ENCODE assay signal across 8 cellular contexts in the genomic region with DNA sequence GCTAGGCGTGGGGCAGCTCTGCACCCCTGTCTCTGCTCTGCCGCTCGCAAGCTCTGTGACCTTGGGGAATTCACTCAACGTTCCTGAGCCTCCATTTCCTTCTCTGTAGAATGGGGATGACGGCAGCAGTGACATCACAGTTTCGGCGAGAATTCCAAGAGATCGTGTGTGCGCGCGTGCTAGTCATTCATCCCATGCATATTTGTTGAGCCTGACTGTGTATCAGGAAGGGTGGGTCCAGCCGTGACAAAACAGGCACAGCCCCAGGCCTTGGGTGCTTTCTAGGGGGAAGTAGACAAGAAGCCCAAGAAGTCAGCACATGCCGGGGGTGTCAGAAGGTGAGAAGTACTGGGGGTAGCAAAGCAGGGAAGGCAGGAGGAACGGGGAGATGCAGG.
A peak's percentile ranks its signal among the peaks of the same experiment; 100 is the strongest.
DNase-seq lines count a peak whose midpoint lies in the region; ATAC-seq and TF ChIP-seq lines count a peak whose summit lies in the region.

No MANE protein-coding gene starts in this region.

- CTCF ChIA-PET in activated CD4-positive, alpha-beta T cell treated with anti-CD3 and anti-CD28 coated beads, Interleukin-2, amount 10 ng/mL, durations not matched to agents 7 days and 5 days (lab: Charles Lee), result interaction anchor here (1.1 kb wide), 1 partner anchor 207 kb away, joined by 3 read pairs; no protein-coding TSS in a partner anchor

- H3K9me3 ChIP-seq in osteoblast (ENCODE audit: low read depth, low read length) (no peaks in the 10 kb centered on the region), neural progenitor cell (ENCODE audit: low read depth) (no peaks in the 10 kb centered on the region)

- intact Hi-C loops in dorsolateral prefrontal cortex (cut with DNase I), result no loop called here

- no peaks in the 10 kb centered on the region for H3K9me3 Mint-ChIP-seq in activated CD4-positive, alpha-beta T cell treated with anti-CD3 and anti-CD28 coated beads, Interleukin-2, amount 10 ng/mL, durations not matched to agents 7 days and 5 days
- H3K9me3 Mint-ChIP-seq in neural progenitor cell, result peaks cover 7% of the 10 kb centered on the region

- H3K36me3 ChIP-seq in osteoblast (ENCODE audit: insufficient read depth, low read length) (no peaks in the 10 kb centered on the region), neural progenitor cell (no peaks in the 10 kb centered on the region)

- no peaks in the 10 kb centered on the region for H3K27me3 ChIP-seq in dorsolateral prefrontal cortex
- no peaks in the 10 kb centered on the region for H3K27me3 ChIP-seq in osteoblast (ENCODE audit: insufficient read depth, low read length)
- no peaks in the 10 kb centered on the region for H3K27me3 ChIP-seq in neural progenitor cell

- POLR2A ChIA-PET in activated CD4-positive, alpha-beta T cell treated with anti-CD3 and anti-CD28 coated beads, Interleukin-2, amount 10 ng/mL, durations not matched to agents 7 days and 5 days (lab: Charles Lee), result no interaction called here

- no peaks in the 10 kb centered on the region for H3F3A ChIP-seq in neural progenitor cell (ENCODE audit: low read depth)

- H3K4me2 ChIP-seq in osteoblast (ENCODE audit: insufficient read depth, low read length) (peak overlapping the region; percentile 28), neural progenitor cell (no peak overlapping the region)

- no peak for TF ChIP-seq CTCF in dorsolateral prefrontal cortex (IDR thresholded peaks at IDR 0.05 in 54 of 56, conservative IDR thresholded peaks at IDR 0.05 in 2 of 56; ENCODE audit: low read depth in 1 of 56, partially characterized antibody in 56 of 56)
- no peak for TF ChIP-seq CTCF in osteoblast (IDR thresholded peaks at IDR 0.05; ENCODE audit: extremely low read depth, low read depth, low read length)
- TF ChIP-seq CTCF in neural progenitor cell (IDR thresholded peaks at IDR 0.05), result no peak

- H2AFZ ChIP-seq in osteoblast (ENCODE audit: low read length) (peak overlapping the region; percentile 82), neural progenitor cell (replicated peaks) (no peak overlapping the region)

- peak overlapping the region in 47 of 59 donors; percentile 3 to 85 (median 69) for H3K27ac ChIP-seq in dorsolateral prefrontal cortex
- no peak overlapping the region for H3K27ac ChIP-seq in osteoblast (ENCODE audit: low read depth, low read length)
- no peak overlapping the region for H3K27ac ChIP-seq in neural progenitor cell

- no peaks in the 10 kb centered on the region for H3K36me3 Mint-ChIP-seq in activated CD4-positive, alpha-beta T cell treated with anti-CD3 and anti-CD28 coated beads, Interleukin-2, amount 10 ng/mL, durations not matched to agents 7 days and 5 days (ENCODE audit: low read depth)
- no peaks in the 10 kb centered on the region for H3K36me3 Mint-ChIP-seq in neural progenitor cell

- no peaks in the 10 kb centered on the region for H4K20me1 ChIP-seq in osteoblast (ENCODE audit: insufficient read depth, low read length)
- no peaks in the 10 kb centered on the region for H4K20me1 ChIP-seq in neural progenitor cell (ENCODE audit: low read depth)

- H3K79me2 ChIP-seq in osteoblast (ENCODE audit: insufficient read depth, low read length), result no peaks in the 10 kb centered on the region
- H3K79me2 ChIP-seq in neural progenitor cell (ENCODE audit: low read depth), result no peaks in the 10 kb centered on the region

- no peak overlapping the region for H3K9ac ChIP-seq in neural progenitor cell

- H3K27me3 Mint-ChIP-seq in activated CD4-positive, alpha-beta T cell treated with anti-CD3 and anti-CD28 coated beads, Interleukin-2, amount 10 ng/mL, durations not matched to agents 7 days and 5 days, result peaks cover 3% of the 10 kb centered on the region
- H3K27me3 Mint-ChIP-seq in neural progenitor cell (ENCODE audit: insufficient read depth, low read depth), result peaks cover 12% of the 10 kb centered on the region

- H3K27ac Mint-ChIP-seq in activated CD4-positive, alpha-beta T cell treated with anti-CD3 and anti-CD28 coated beads, Interleukin-2, amount 10 ng/mL, durations not matched to agents 7 days and 5 days, result peak overlapping the region; percentile 86
- H3K27ac Mint-ChIP-seq in neural progenitor cell, result no peak overlapping the region

- peak; percentile 28 for ATAC-seq in HG03457 (IDR thresholded peaks at IDR 0.05; ENCODE audit: unreplicated experiment)

- H3K4me1 ChIP-seq in osteoblast (ENCODE audit: insufficient read depth, low read length), result peaks cover 8% of the 10 kb centered on the region
- peaks cover 18% of the 10 kb centered on the region for H3K4me1 ChIP-seq in neural progenitor cell

- peaks cover 21% of the 10 kb centered on the region for H3K4me1 Mint-ChIP-seq in activated CD4-positive, alpha-beta T cell treated with anti-CD3 and anti-CD28 coated beads, Interleukin-2, amount 10 ng/mL, durations not matched to agents 7 days and 5 days
- peaks cover 38% of the 10 kb centered on the region for H3K4me1 Mint-ChIP-seq in neural progenitor cell

- no peak for DNase-seq in activated CD4-positive, alpha-beta T cell treated with anti-CD3 and anti-CD28 coated beads, Interleukin-2, amount 10 ng/mL, durations not matched to agents 7 days and 5 days
- DNase-seq in activated CD4-positive, alpha-beta T cell treated with anti-CD3 and anti-CD28 coated beads for 1 hour, result no peak
- DNase-seq in dorsolateral prefrontal cortex, result no peak
- DNase-seq in osteoblast (ENCODE audit: insufficient read length, low spot score, missing footprints), result no peak
- no peak for DNase-seq in NCI-H2196 (lab: John Stamatoyannopoulos, UW; ENCODE audit: unreplicated experiment)
- no peak for DNase-seq in NCI-H187 (lab: John Stamatoyannopoulos, UW)
- DNase-seq in neural progenitor cell (ENCODE audit: low spot score), result no peak

- H3K4me3 ChIP-seq in dorsolateral prefrontal cortex, result peak overlapping the region in 13 of 59 donors; percentile 4 to 38 (median 26)
- no peak overlapping the region for H3K4me3 ChIP-seq in osteoblast (ENCODE audit: insufficient read depth, low read length)
- H3K4me3 ChIP-seq in neural progenitor cell, result no peak overlapping the region

- H3K4me3 Mint-ChIP-seq in activated CD4-positive, alpha-beta T cell treated with anti-CD3 and anti-CD28 coated beads, Interleukin-2, amount 10 ng/mL, durations not matched to agents 7 days and 5 days, result no peak overlapping the region
- no peak overlapping the region for H3K4me3 Mint-ChIP-seq in neural progenitor cell

Comparison
In these comparisons a context has a peak if more than half of its experiments do, and no peak if none do; other contexts are left out.
1. H3K27ac ChIP-seq: peak in dorsolateral prefrontal cortex (47 of 59); none in osteoblast (single experiment) and neural progenitor cell (single experiment).